Comparison of ENCODE assay signal across 40 cellular contexts in the genomic region with DNA sequence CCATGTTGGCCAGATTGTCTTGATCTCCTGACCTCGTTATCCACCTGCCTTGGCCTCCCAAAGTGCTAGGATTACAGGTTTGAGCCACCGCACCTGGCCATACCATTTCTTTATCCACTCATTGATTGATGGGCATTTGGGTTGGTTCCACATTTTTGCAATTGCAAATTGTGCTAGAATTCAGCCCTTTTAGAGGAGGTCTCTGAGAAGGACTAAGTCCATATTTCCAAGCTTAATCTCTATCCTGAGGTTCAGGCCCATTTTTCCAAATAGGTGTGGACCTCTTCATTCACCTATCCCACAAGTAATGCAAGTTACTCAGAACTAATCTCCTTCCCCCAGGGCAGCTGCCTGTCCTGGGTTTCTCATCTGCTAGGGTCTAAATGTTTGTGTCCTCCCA.
"Had no signal": no experiment of that assay in that cellular context is flagged by ENCODE, and none has a peak within 500 bp of the region (broad histone marks: within the 10 kb centered on the region; RNA-seq: fewer than 3 reads in every experiment).

No MANE protein-coding gene starts in this region.

- H3K9me3 Mint-ChIP-seq: activated naive CD4-positive, alpha-beta T cell treated with anti-CD3 and anti-CD28 coated beads, Interleukin-2, amount 50 U/mL, for 24 hours; activated T-helper 1 cell treated with anti-CD3 and anti-CD28 coated beads, Interleukin-12 subunit alpha, Interleukin-12 subunit beta, Interleukin-2, Interleukin-4 antibody, amounts not matched to agents 30 ng/mL and 10 ng/mL and 1 ng/mL, durations not matched to agents 14 hours and 24 hours and 36 hours; central memory CD8-positive, alpha-beta T cell had no signal

- H3K4me3 Mint-ChIP-seq: activated naive CD4-positive, alpha-beta T cell treated with anti-CD3 and anti-CD28 coated beads for 36 hours; activated naive CD4-positive, alpha-beta T cell treated with anti-CD3 and anti-CD28 coated beads, Interleukin-2, amount 10 ng/mL, durations not matched to agents 7 days and 5 days; activated naive CD4-positive, alpha-beta T cell treated with anti-CD3 and anti-CD28 coated beads, Interleukin-2, amount 50 U/mL, for 24 hours; activated naive CD8-positive, alpha-beta T cell; activated naive CD8-positive, alpha-beta T cell treated with anti-CD3 and anti-CD28 coated beads for 36 hours; activated naive CD8-positive, alpha-beta T cell treated with anti-CD3 and anti-CD28 coated beads, Interleukin-2, amount 10 ng/mL, durations not matched to agents 7 days and 5 days; activated naive CD8-positive, alpha-beta T cell treated with anti-CD3 and anti-CD28 coated beads, Interleukin-2, amount 50 U/mL, for 24 hours; activated T-cell treated with anti-CD3 and anti-CD28 coated beads, Interleukin-2, amount 50 U/mL, for 24 hours; activated T-cell treated with anti-CD3 and anti-CD28 coated beads, Interleukin-2, amount 50 U/mL, for 4 hours; activated T-cell treated with anti-CD3 and anti-CD28 coated beads, Interleukin-2, amount 50 U/mL, for 72 hours; activated T-helper 1 cell treated with anti-CD3 and anti-CD28 coated beads, Interleukin-12 subunit alpha, Interleukin-12 subunit beta, Interleukin-2, Interleukin-4 antibody, amounts not matched to agents 30 ng/mL and 10 ng/mL and 1 ng/mL, durations not matched to agents 14 hours and 24 hours and 36 hours; activated T-helper 17 cell treated with anti-CD3 and anti-CD28 coated beads, Interleukin-2, amount 50 U/mL, for 72 hours; brain; central memory CD8-positive, alpha-beta T cell had no signal

- DNase-seq: activated effector memory CD4-positive, alpha-beta T cell treated with anti-CD3 and anti-CD28 coated beads, Interleukin-2, amount 50 U/mL, for 16 hours; activated effector memory CD4-positive, alpha-beta T cell treated with Interleukin-2 at 50 U/mL for 16 hours; activated gamma-delta T cell; activated gamma-delta T cell treated with Interleukin-2 at 50 U/mL for 16 hours; activated naive CD4-positive, alpha-beta T cell; activated naive CD4-positive, alpha-beta T cell treated with anti-CD3 and anti-CD28 coated beads for 36 hours; activated naive CD4-positive, alpha-beta T cell treated with anti-CD3 and anti-CD28 coated beads, Interleukin-2, amount 10 ng/mL, durations not matched to agents 7 days and 5 days; activated naive CD4-positive, alpha-beta T cell treated with anti-CD3 and anti-CD28 coated beads, Interleukin-2, amount 50 U/mL, for 16 hours; activated naive CD4-positive, alpha-beta T cell treated with Interleukin-2 at 50 U/mL for 16 hours; activated naive CD8-positive, alpha-beta T cell treated with anti-CD3 and anti-CD28 coated beads for 36 hours; activated naive CD8-positive, alpha-beta T cell treated with anti-CD3 and anti-CD28 coated beads, Interleukin-2, amount 10 ng/mL, durations not matched to agents 7 days and 5 days; activated naive CD8-positive, alpha-beta T cell treated with anti-CD3 and anti-CD28 coated beads, Interleukin-2, amount 50 U/mL, for 24 hours; activated T-cell treated with anti-CD3 and anti-CD28 coated beads, Interleukin-2, amount 50 U/mL, for 1 hour; activated T-cell treated with anti-CD3 and anti-CD28 coated beads, Interleukin-2, amount 50 U/mL, for 24 hours; activated T-cell treated with anti-CD3 and anti-CD28 coated beads, Interleukin-2, amount 50 U/mL, for 4 hours; activated T-cell treated with anti-CD3 and anti-CD28 coated beads, Interleukin-2, amount 50 U/mL, for 48 hours; activated T-cell treated with anti-CD3 and anti-CD28 coated beads, Interleukin-2, amount 50 U/mL, for 72 hours; adrenal gland; amniotic stem cell; amygdala; anterior cingulate cortex; aorta; body of pancreas; brain microvascular endothelial cell; caudate nucleus; central memory CD4-positive, alpha-beta T cell; cerebellar nuclear complex had no signal

- H3K4me3 ChIP-seq: adrenal gland, ascending aorta, body of pancreas, breast epithelium, cardiac muscle cell had no signal

- H3K36me3 ChIP-seq: adrenal gland, ascending aorta, brain microvascular endothelial cell, breast epithelium, cardiac muscle cell had no signal

- H3K27me3 ChIP-seq: adrenal gland, ascending aorta, body of pancreas, brain microvascular endothelial cell, breast epithelium, cardiac muscle cell had no signal

- H3K27me3 Mint-ChIP-seq: brain had no signal

- H3K36me3 Mint-ChIP-seq: activated naive CD4-positive, alpha-beta T cell treated with anti-CD3 and anti-CD28 coated beads, Interleukin-2, amount 10 ng/mL, durations not matched to agents 7 days and 5 days; activated naive CD4-positive, alpha-beta T cell treated with anti-CD3 and anti-CD28 coated beads, Interleukin-2, amount 50 U/mL, for 24 hours; activated naive CD8-positive, alpha-beta T cell treated with anti-CD3 and anti-CD28 coated beads for 36 hours; activated naive CD8-positive, alpha-beta T cell treated with anti-CD3 and anti-CD28 coated beads, Interleukin-2, amount 10 ng/mL, durations not matched to agents 7 days and 5 days had no signal

- H3K9me3 ChIP-seq: adrenal gland, ascending aorta, body of pancreas, breast epithelium had no signal

- H3K4me1 ChIP-seq: body of pancreas, breast epithelium had no signal

- H3K27ac ChIP-seq: adrenal gland, ascending aorta, body of pancreas, brain microvascular endothelial cell, breast epithelium, cardiac muscle cell had no signal

- H3K4me1 Mint-ChIP-seq: activated naive CD4-positive, alpha-beta T cell treated with anti-CD3 and anti-CD28 coated beads, Interleukin-2, amount 10 ng/mL, durations not matched to agents 7 days and 5 days; activated naive CD4-positive, alpha-beta T cell treated with anti-CD3 and anti-CD28 coated beads, Interleukin-2, amount 50 U/mL, for 24 hours; activated naive CD8-positive, alpha-beta T cell treated with anti-CD3 and anti-CD28 coated beads for 36 hours; activated naive CD8-positive, alpha-beta T cell treated with anti-CD3 and anti-CD28 coated beads, Interleukin-2, amount 10 ng/mL, durations not matched to agents 7 days and 5 days had no signal

- FAIRE-seq: astrocyte, bronchial epithelial cell had no signal

- H3K27ac Mint-ChIP-seq: activated naive CD4-positive, alpha-beta T cell treated with anti-CD3 and anti-CD28 coated beads for 36 hours; activated naive CD4-positive, alpha-beta T cell treated with anti-CD3 and anti-CD28 coated beads, Interleukin-2, amount 10 ng/mL, durations not matched to agents 7 days and 5 days; activated naive CD4-positive, alpha-beta T cell treated with anti-CD3 and anti-CD28 coated beads, Interleukin-2, amount 50 U/mL, for 24 hours; activated naive CD4-positive, alpha-beta T cell treated with anti-CD3 and anti-CD28 coated beads, Interleukin-2, amount 50 U/mL, for 72 hours; activated naive CD8-positive, alpha-beta T cell; activated naive CD8-positive, alpha-beta T cell treated with anti-CD3 and anti-CD28 coated beads for 36 hours; activated naive CD8-positive, alpha-beta T cell treated with anti-CD3 and anti-CD28 coated beads, Interleukin-2, amount 10 ng/mL, durations not matched to agents 7 days and 5 days; activated naive CD8-positive, alpha-beta T cell treated with anti-CD3 and anti-CD28 coated beads, Interleukin-2, amount 50 U/mL, for 24 hours; activated T-cell treated with anti-CD3 and anti-CD28 coated beads, Interleukin-2, amount 50 U/mL, for 24 hours; activated T-cell treated with anti-CD3 and anti-CD28 coated beads, Interleukin-2, amount 50 U/mL, for 72 hours; activated T-helper 1 cell treated with anti-CD3 and anti-CD28 coated beads, Interleukin-12 subunit alpha, Interleukin-12 subunit beta, Interleukin-2, Interleukin-4 antibody, amounts not matched to agents 30 ng/mL and 10 ng/mL and 1 ng/mL, durations not matched to agents 14 hours and 24 hours and 36 hours; activated T-helper 17 cell treated with anti-CD3 and anti-CD28 coated beads, Interleukin-2, amount 50 U/mL, for 72 hours; activated T-helper 2 cell treated with anti-CD3 and anti-CD28 coated beads, Interferon-gamma antibody, Interleukin-2, Interleukin-4, amounts not matched to agents 10 μg/mL and 5 μg/mL and 100 μg/mL, durations not matched to agents 14 hours and 24 hours and 36 hours; brain had no signal

- ATAC-seq: activated naive CD4-positive, alpha-beta T cell treated with anti-CD3 and anti-CD28 coated beads, Interleukin-2, amount 50 U/mL, for 72 hours; activated naive CD8-positive, alpha-beta T cell treated with anti-CD3 and anti-CD28 coated beads, Interleukin-2, amount 50 U/mL, for 24 hours; activated T-cell treated with anti-CD3 and anti-CD28 coated beads, Interleukin-2, amount 50 U/mL, for 4 hours; activated T-cell treated with anti-CD3 and anti-CD28 coated beads, Interleukin-2, amount 50 U/mL, for 72 hours; activated T-helper 17 cell treated with anti-CD3 and anti-CD28 coated beads, Interleukin-2, amount 50 U/mL, for 72 hours; body of pancreas had no signal
